Comparison of ENCODE assay signal across 27 cellular contexts in genomic region chr16:12511708-12512107, GRCh38.
DNase-seq lines count a peak whose midpoint lies in the region; ATAC-seq, FAIRE-seq and TF ChIP-seq lines count a peak whose summit lies in the region.
"Had no signal": no experiment of that assay in that cellular context is flagged by ENCODE, and none has a peak within 500 bp of the region (broad histone marks: within the 10 kb centered on the region; RNA-seq: fewer than 3 reads in every experiment).

No MANE protein-coding gene starts in this region.

- H3K4me3 ChIP-seq in upper lobe of right lung, result no peak overlapping the region
- H3K4me3 ChIP-seq: left lung, MG63, Peyer's patch had no signal

- intact Hi-C loops in upper lobe of right lung (cut with DNase I), result no loop called here

- peaks cover 8% of the 10 kb centered on the region for H3K27me3 Mint-ChIP-seq in nephron progenitor cell (ENCODE audit: low read depth, poor library complexity)
- H3K27me3 Mint-ChIP-seq: activated naive CD8-positive, alpha-beta T cell treated with anti-CD3 and anti-CD28 coated beads, Interleukin-2, amount 10 ng/mL, durations not matched to agents 7 days and 5 days; activated T-cell treated with anti-CD3 and anti-CD28 coated beads, Interleukin-2, amount 50 U/mL, for 24 hours; B cell; T-helper 17 cell had no signal

- H3K9me3 ChIP-seq in upper lobe of right lung, result no peaks in the 10 kb centered on the region
- H3K9me3 ChIP-seq: left lung, MG63, Peyer's patch had no signal

- no peaks in the 10 kb centered on the region for H3K27me3 ChIP-seq in upper lobe of right lung
- H3K27me3 ChIP-seq: left lung, MG63, Peyer's patch had no signal

- TF ChIP-seq POLR2A in GM12891 (IDR thresholded peaks at IDR 0.05; ENCODE audit: low read depth, low read length), result no peak

- no peak overlapping the region for H3K4me3 Mint-ChIP-seq in nephron progenitor cell
- H3K4me3 Mint-ChIP-seq: activated naive CD8-positive, alpha-beta T cell treated with anti-CD3 and anti-CD28 coated beads, Interleukin-2, amount 10 ng/mL, durations not matched to agents 7 days and 5 days; activated T-cell treated with anti-CD3 and anti-CD28 coated beads, Interleukin-2, amount 50 U/mL, for 24 hours; B cell; endodermal cell; T-helper 17 cell had no signal

- H3K4me1 Mint-ChIP-seq in nephron progenitor cell, result peaks cover 51% of the 10 kb centered on the region

- DNase-seq in GM12891 (ENCODE audit: insufficient read length, low spot score) (no peak), nephron progenitor cell (no peak), upper lobe of right lung (no peak)
- DNase-seq: activated gamma-delta T cell treated with Interleukin-2 at 50 U/mL for 16 hours; activated naive CD8-positive, alpha-beta T cell treated with anti-CD3 and anti-CD28 coated beads, Interleukin-2, amount 10 ng/mL, durations not matched to agents 7 days and 5 days; activated T-cell treated with anti-CD3 and anti-CD28 coated beads, Interleukin-2, amount 50 U/mL, for 24 hours; cortex of kidney; endodermal cell; GOT3; KG1; left lung; mesenchymal stem cell; MG63; NCI-H1417 treated with DMSO at 0.1 percent for 48 hours; NCI-H2081; NCI-H2227 treated with DMSO at 0.1 percent for 48 hours; Peyer's patch; SHP77; stimulated activated CD4-positive, alpha-beta T cell treated with anti-CD3 and anti-CD28 coated beads, Interleukin-4, amount 100 ng/mL, for 24 hours; T-helper 17 cell had no signal

- H3K36me3 Mint-ChIP-seq in nephron progenitor cell (ENCODE audit: low read depth), result no peaks in the 10 kb centered on the region
- H3K36me3 Mint-ChIP-seq: activated naive CD8-positive, alpha-beta T cell treated with anti-CD3 and anti-CD28 coated beads, Interleukin-2, amount 10 ng/mL, durations not matched to agents 7 days and 5 days had no signal

- H3K27ac ChIP-seq in cingulate gyrus (ENCODE audit: low read depth, low read length) (peak overlapping the region; percentile 66), upper lobe of right lung (no peak overlapping the region)
- H3K27ac ChIP-seq: HL-60, left lung, Peyer's patch had no signal

- ATAC-seq in upper lobe of right lung (peak; percentile 16), GM19463 (IDR thresholded peaks at IDR 0.05; ENCODE audit: unreplicated experiment) (no peak), HG02763 (IDR thresholded peaks at IDR 0.05; ENCODE audit: unreplicated experiment) (no peak), HG03432 (IDR thresholded peaks at IDR 0.05; ENCODE audit: unreplicated experiment) (no peak)
- ATAC-seq: left lung, T-helper 17 cell had no signal

- no peaks in the 10 kb centered on the region for H3K36me3 ChIP-seq in upper lobe of right lung
- H3K36me3 ChIP-seq: left lung, MG63, Peyer's patch had no signal

- FAIRE-seq in GM12891 (lab: Jason Lieb, UNC), result no peak
- FAIRE-seq: urothelium cell line had no signal

- no peak for TF ChIP-seq CTCF in nephron progenitor cell (IDR thresholded peaks at IDR 0.05)
- TF ChIP-seq CTCF in upper lobe of right lung (IDR thresholded peaks at IDR 0.05), result no peak

- H3K4me1 ChIP-seq in upper lobe of right lung, result no peaks in the 10 kb centered on the region
- H3K4me1 ChIP-seq: left lung, Peyer's patch had no signal

- peak overlapping the region; percentile 65 for H3K27ac Mint-ChIP-seq in nephron progenitor cell
- H3K27ac Mint-ChIP-seq: activated naive CD8-positive, alpha-beta T cell treated with anti-CD3 and anti-CD28 coated beads, Interleukin-2, amount 10 ng/mL, durations not matched to agents 7 days and 5 days; activated T-cell treated with anti-CD3 and anti-CD28 coated beads, Interleukin-2, amount 50 U/mL, for 24 hours; endodermal cell; T-helper 17 cell had no signal

- no peaks in the 10 kb centered on the region for H3K9me3 Mint-ChIP-seq in nephron progenitor cell
- H3K9me3 Mint-ChIP-seq: activated naive CD8-positive, alpha-beta T cell treated with anti-CD3 and anti-CD28 coated beads, Interleukin-2, amount 10 ng/mL, durations not matched to agents 7 days and 5 days; activated T-cell treated with anti-CD3 and anti-CD28 coated beads, Interleukin-2, amount 50 U/mL, for 24 hours; endodermal cell had no signal

TF ChIP-seq in GM12891, 5 proteins besides CTCF, POLR2A, EP300 and RAD21:
- TF ChIP-seq TAF1 (IDR thresholded peaks at IDR 0.05; ENCODE audit: low read depth, low read length), result no peak
- TF ChIP-seq SPI1 (IDR thresholded peaks at IDR 0.05; ENCODE audit: low read depth, low read length), result peak; percentile 47; the same call in 1 of the 2 replicates
